ENCODE assay signal across 2 cellular contexts in genomic region chr9:124477211-124478013, GRCh38.
TF ChIP-seq lines count a peak whose summit lies in the region.

No MANE protein-coding gene starts in this region.

TF ChIP-seq in IMR-90, 13 proteins besides CTCF, POLR2A, EP300 and RAD21 (continued from another document):
- TF ChIP-seq USF2 (IDR thresholded peaks at IDR 0.05; ENCODE audit: low read depth, low read length), result no peak
- TF ChIP-seq RFX5 (IDR thresholded peaks at IDR 0.05; ENCODE audit: low read depth, low read length), result no peak
- TF ChIP-seq FOS (IDR thresholded peaks at IDR 0.05; ENCODE audit: low read depth, low read length), result no peak
- TF ChIP-seq MAZ (IDR thresholded peaks at IDR 0.05; ENCODE audit: borderline replicate concordance, low read depth, low read length), result no peak
- TF ChIP-seq MAFK (IDR thresholded peaks at IDR 0.05; ENCODE audit: low read depth, low read length), result no peak
- TF ChIP-seq CHD1 (IDR thresholded peaks at IDR 0.05; ENCODE audit: low read depth, low read length), result no peak
- TF ChIP-seq MXI1 (IDR thresholded peaks at IDR 0.05; ENCODE audit: borderline replicate concordance, low read depth, low read length), result no peak
- TF ChIP-seq CEBPB (IDR thresholded peaks at IDR 0.05; ENCODE audit: low read depth, low read length), result no peak
- no peak for TF ChIP-seq SMC3 (IDR thresholded peaks at IDR 0.05; ENCODE audit: low read depth, low read length)

TF ChIP-seq in WTC11, 78 proteins besides CTCF, POLR2A, EP300 and RAD21 (continued from another document):
- TF ChIP-seq HMGXB4 (CRISPR knock-in tag; IDR thresholded peaks at IDR 0.05) (peak; percentile 23; the same call in 1 of the 2 replicates), HMGA2 (CRISPR knock-in tag; IDR thresholded peaks at IDR 0.05) (no peak), GTF2I (CRISPR knock-in tag; conservative IDR thresholded peaks at IDR 0.05) (peak; percentile 95)
